23 cellular contexts compared by ENCODE assay signal in genomic region chrX:120999413-120999812, GRCh38. TPM values are rescaled to one million over a fixed set of nuclear protein-coding genes. Genes with fewer than 3 reads are reported as not detected.
A peak's percentile ranks its signal among the peaks of the same experiment; 100 is the strongest.
DNase-seq lines count a peak whose midpoint lies in the region; ATAC-seq, FAIRE-seq and TF ChIP-seq lines count a peak whose summit lies in the region.
"Had no signal": no experiment of that assay in that cellular context is flagged by ENCODE, and none has a peak within 500 bp of the region (broad histone marks: within the 10 kb centered on the region; RNA-seq: fewer than 3 reads in every experiment).

No MANE protein-coding gene starts in this region.

- TF ChIP-seq CTCF in smooth muscle cell (IDR thresholded peaks at IDR 0.05; ENCODE audit: borderline replicate concordance, insufficient read depth, poor library complexity, severe bottlenecking) (no peak), RWPE1 (conservative IDR thresholded peaks at IDR 0.05; ENCODE audit: low read depth) (no peak)

- H3K4me1 ChIP-seq in smooth muscle cell (ENCODE audit: low read depth) = no peaks in the 10 kb centered on the region

- H3K27ac ChIP-seq in smooth muscle cell (ENCODE audit: low read depth) = no peak overlapping the region
- no peak overlapping the region for H3K27ac ChIP-seq in RWPE1
- H3K27ac ChIP-seq: neutrophil had no signal

- H3F3A ChIP-seq in smooth muscle cell (ENCODE audit: low read depth) = no peaks in the 10 kb centered on the region

- H3K9ac ChIP-seq in smooth muscle cell (ENCODE audit: low read depth) = no peak overlapping the region

- WGBS in smooth muscle cell (ENCODE audit: low lambda C conversion rate) = 76% methylated on average over 3 of the region's 3 CpGs

- H3K36me3 ChIP-seq in smooth muscle cell (ENCODE audit: low read depth) = no peaks in the 10 kb centered on the region
- H3K36me3 ChIP-seq: neutrophil had no signal

- CTCF ChIA-PET in RWPE1 (lab: Yijun Ruan, JAX) = no interaction called here

- ATAC-seq in GM19351 (IDR thresholded peaks at IDR 0.05; ENCODE audit: unreplicated experiment) (peak; percentile 70), HG02623 (IDR thresholded peaks at IDR 0.05; ENCODE audit: unreplicated experiment) (peak; percentile 64)
- ATAC-seq: esophagus mucosa; left lobe of liver; stimulated activated naive CD8-positive, alpha-beta T cell treated with anti-CD3 and anti-CD28 coated beads, Interleukin-15, amount 100 ng/mL, for 72 hours had no signal

- no peak overlapping the region for H2AFZ ChIP-seq in smooth muscle cell (ENCODE audit: low read depth)

- H4K20me1 ChIP-seq in smooth muscle cell (ENCODE audit: low read depth) = no peaks in the 10 kb centered on the region

- peak; percentile 3 for FAIRE-seq in G401.6 (lab: Jason Lieb, UNC)

- H3K4me2 ChIP-seq in smooth muscle cell = no peak overlapping the region

- no peaks in the 10 kb centered on the region for H3K27me3 ChIP-seq in smooth muscle cell (ENCODE audit: low read depth)
- H3K27me3 ChIP-seq: neutrophil had no signal

- no peak overlapping the region for H3K4me3 ChIP-seq in smooth muscle cell

- DNase-seq in MV-4-11 (lab: John Stamatoyannopoulos, UW) (peak; percentile 26), hypothalamus (lab: John Stamatoyannopoulos, UW) (no peak), smooth muscle cell (lab: John Stamatoyannopoulos, UW; ENCODE audit: unreplicated experiment) (no peak), RWPE1 (ENCODE audit: low spot score) (no peak), hippocampal formation (lab: John Stamatoyannopoulos, UW) (no peak)
- DNase-seq: ACHN; activated naive CD4-positive, alpha-beta T cell; activated T-cell treated with anti-CD3 and anti-CD28 coated beads for 4 hours; anterior cingulate cortex; CD4-positive, alpha-beta memory T cell; H7; NCI-H146; NCI-H774; stimulated activated naive CD8-positive, alpha-beta T cell treated with anti-CD3 and anti-CD28 coated beads, Interleukin-15, amount 100 ng/mL, for 72 hours had no signal

- no peaks in the 10 kb centered on the region for H3K9me3 ChIP-seq in smooth muscle cell (replicated peaks; ENCODE audit: low read depth)
- H3K9me3 ChIP-seq: neutrophil had no signal

- POLR2A ChIA-PET in RWPE1 (lab: Yijun Ruan, JAX; ENCODE audit: low non-redundant PET) = no interaction called here

- H3K79me2 ChIP-seq in smooth muscle cell (ENCODE audit: low read depth) = no peaks in the 10 kb centered on the region

RNA-seq across cellular contexts. Expression of gene CT47A1, which starts 13.9 kb away (rescaled TPM):
- not detected in 2 replicates for total RNA-seq in smooth muscle cell
- polyA plus RNA-seq in smooth muscle cell = not detected in 2 replicates
- total RNA-seq: CD4-positive, alpha-beta memory T cell; esophagus mucosa; H7; left lobe of liver; mononuclear cell; RPMI7951; ureter had no signal
- polyA plus RNA-seq: CD4-positive, alpha-beta memory T cell had no signal

RNA-seq across cellular contexts. Expression of gene CT47A2, which starts 18.7 kb away (rescaled TPM):
- total RNA-seq in smooth muscle cell = not detected in 2 replicates
- not detected in 2 replicates for polyA plus RNA-seq in smooth muscle cell
- total RNA-seq: CD4-positive, alpha-beta memory T cell; esophagus mucosa; H7; left lobe of liver; mononuclear cell; RPMI7951; ureter had no signal
- polyA plus RNA-seq: CD4-positive, alpha-beta memory T cell had no signal

RNA-seq across cellular contexts. Expression of gene CT47A3, which starts 23.5 kb away (rescaled TPM):
- not detected in 2 replicates for total RNA-seq in smooth muscle cell
- not detected in 2 replicates for polyA plus RNA-seq in smooth muscle cell
- total RNA-seq: CD4-positive, alpha-beta memory T cell; esophagus mucosa; H7; left lobe of liver; mononuclear cell; RPMI7951; ureter had no signal
- polyA plus RNA-seq: CD4-positive, alpha-beta memory T cell had no signal

RNA-seq across cellular contexts. Expression of gene CT47A4, which starts 28.4 kb away (rescaled TPM):
- total RNA-seq in smooth muscle cell = not detected in 2 replicates
- polyA plus RNA-seq in smooth muscle cell = not detected in 2 replicates
- total RNA-seq: CD4-positive, alpha-beta memory T cell; esophagus mucosa; H7; left lobe of liver; mononuclear cell; RPMI7951; ureter had no signal
- polyA plus RNA-seq: CD4-positive, alpha-beta memory T cell had no signal

RNA-seq across cellular contexts. Expression of gene CT47A5, which starts 33.3 kb away (rescaled TPM):
- not detected in 2 replicates for total RNA-seq in smooth muscle cell
- polyA plus RNA-seq in smooth muscle cell = not detected in 2 replicates
- total RNA-seq: CD4-positive, alpha-beta memory T cell; esophagus mucosa; H7; left lobe of liver; mononuclear cell; RPMI7951; ureter had no signal
- polyA plus RNA-seq: CD4-positive, alpha-beta memory T cell had no signal
